Comparison of ENCODE assay signal across 14 cellular contexts in genomic region chr13:60837806-60838205, GRCh38.
"Had no signal": no experiment of that assay in that cellular context is flagged by ENCODE, and none has a peak within 500 bp of the region (broad histone marks: within the 10 kb centered on the region; RNA-seq: fewer than 3 reads in every experiment).

No MANE protein-coding gene starts in this region.

- H3K4me3 ChIP-seq: pancreas, skin epidermis had no signal

- H3K4me1 ChIP-seq: pancreas had no signal

- H3K27me3 ChIP-seq: pancreas had no signal

- H3K36me3 ChIP-seq: pancreas had no signal

- H3K9me3 ChIP-seq: pancreas had no signal

- H3K27ac ChIP-seq: pancreas, skin epidermis had no signal

- DNase-seq: activated CD4-positive, alpha-beta memory T cell treated with anti-CD3 and anti-CD28 coated beads, Interleukin-2, amount 10 ng/mL, durations not matched to agents 7 days and 5 days; activated CD4-positive, alpha-beta T cell treated with anti-CD3 and anti-CD28 coated beads for 36 hours; activated gamma-delta T cell; activated naive CD8-positive, alpha-beta T cell treated with anti-CD3 and anti-CD28 coated beads for 36 hours; activated T-cell treated with anti-CD3 and anti-CD28 coated beads, Interleukin-2, amount 50 U/mL, for 48 hours; aorta; central memory CD4-positive, alpha-beta T cell; effector memory CD8-positive, alpha-beta T cell; foreskin fibroblast; left ventricle myocardium superior; mesendoderm; pancreas; trophoblast cell had no signal

- ATAC-seq: activated CD4-positive, alpha-beta T cell treated with anti-CD3 and anti-CD28 coated beads for 36 hours; effector memory CD8-positive, alpha-beta T cell; left ventricle myocardium superior had no signal
